22 cellular contexts compared by ENCODE assay signal in the genomic region with DNA sequence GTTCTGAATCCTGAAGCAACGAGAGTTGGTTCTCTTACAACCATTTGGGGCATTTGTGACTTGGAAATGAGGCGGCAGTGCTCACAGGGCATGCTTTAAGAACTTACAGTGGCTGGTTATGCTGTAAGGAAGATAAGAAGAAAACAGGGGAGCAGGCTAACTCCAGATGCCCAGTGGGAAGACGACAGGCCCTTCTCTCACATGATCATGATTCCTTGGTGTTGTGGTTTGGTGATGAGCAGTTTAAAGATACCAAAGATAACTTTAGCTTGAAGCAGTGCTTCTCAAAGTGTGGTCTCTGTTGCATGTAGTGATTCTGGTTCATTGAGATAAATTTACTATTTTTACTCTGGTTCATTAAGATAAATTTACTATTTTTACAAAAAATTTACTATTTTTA. TPM values are rescaled to one million over a fixed set of nuclear protein-coding genes. Genes with fewer than 3 reads are reported as not detected.
DNase-seq lines count a peak whose midpoint lies in the region; ATAC-seq, FAIRE-seq and TF ChIP-seq lines count a peak whose summit lies in the region.
"Had no signal": no experiment of that assay in that cellular context is flagged by ENCODE, and none has a peak within 500 bp of the region (broad histone marks: within the 10 kb centered on the region; RNA-seq: fewer than 3 reads in every experiment).

No MANE protein-coding gene starts in this region.

- TF ChIP-seq POLR2A in H54 (IDR thresholded peaks at IDR 0.05; ENCODE audit: low read depth, low read length) (no peak), K562 (conservative IDR thresholded peaks at IDR 0.05) (no peak)

- no peak overlapping the region for H3K4me3 Mint-ChIP-seq in CD4-positive, alpha-beta memory T cell

- no peaks in the 10 kb centered on the region for H3K27me3 Mint-ChIP-seq in CD4-positive, alpha-beta memory T cell

- H3K4me1 ChIP-seq in K562 (replicated peaks in 1 of 2; ENCODE audit: control insufficient read depth in 2 of 2, insufficient read depth in 2 of 2, low read length in 2 of 2): peaks cover 2 to 18% of the 10 kb centered on the region in 2 experiments; a peak in 3 of 5 replicates
- peaks cover 21% of the 10 kb centered on the region for H3K4me1 ChIP-seq in osteoblast (ENCODE audit: insufficient read depth, low read length)
- peaks cover 19% of the 10 kb centered on the region for H3K4me1 ChIP-seq in CD4-positive, alpha-beta memory T cell (ENCODE audit: insufficient read depth, low read length)

- no peak overlapping the region for H3K27ac Mint-ChIP-seq in CD4-positive, alpha-beta memory T cell
- H3K27ac Mint-ChIP-seq: IgD-negative memory B cell had no signal

- H4K20me1 ChIP-seq in K562 (replicated peaks; ENCODE audit: control insufficient read depth, insufficient read depth, low read length) (no peaks in the 10 kb centered on the region), osteoblast (ENCODE audit: insufficient read depth, low read length) (peaks cover 2% of the 10 kb centered on the region)

- H3K4me3 ChIP-seq in AG10803 (ENCODE audit: low read length) (no peak overlapping the region), K562 (no peak overlapping the region), osteoblast (ENCODE audit: insufficient read depth, low read length) (no peak overlapping the region)
- H3K4me3 ChIP-seq in CD4-positive, alpha-beta memory T cell (ENCODE audit: low read length in 2 of 2): no peak overlapping the region
- H3K4me3 ChIP-seq: HAP-1, MG63 had no signal

- POLR2A ChIA-PET in K562 (lab: Yijun Ruan, JAX): no interaction called here
- POLR2A ChIA-PET in CD4-positive, alpha-beta memory T cell (lab: Charles Lee; ENCODE audit: partially characterized antibody): no interaction called here

- H2AFZ ChIP-seq in K562 (ENCODE audit: low read depth, low read length) (no peak overlapping the region), osteoblast (ENCODE audit: low read length) (peak overlapping the region; percentile 16)

- no peak for TF ChIP-seq EP300 in K562 (IDR thresholded peaks at IDR 0.05; ENCODE audit: low read length)

- H3K27me3 ChIP-seq in K562 (ENCODE audit: control insufficient read depth in 2 of 2, insufficient read depth in 2 of 2, low read length in 2 of 2) (peaks cover 2 to 14% of the 10 kb centered on the region in 2 experiments; a peak in 2 of 5 replicates), osteoblast (ENCODE audit: insufficient read depth, low read length) (no peaks in the 10 kb centered on the region)
- H3K27me3 ChIP-seq in CD4-positive, alpha-beta memory T cell (ENCODE audit: insufficient read depth, low read length): no peaks in the 10 kb centered on the region
- H3K27me3 ChIP-seq: MG63 had no signal

- DNase-seq in AG10803 (ENCODE audit: low read depth) (peak; percentile 12), H54 (ENCODE audit: insufficient read length, low spot score) (no peak), K562 (ENCODE audit: extremely low read depth in 1 of 4, low spot score in 3 of 4) (no peak), osteoblast (ENCODE audit: insufficient read length, low spot score, missing footprints) (peak; percentile 71), glomerular visceral epithelial cell (ENCODE audit: extremely low spot score) (no peak), midbrain (lab: John Stamatoyannopoulos, UW) (no peak)
- DNase-seq in CD4-positive, alpha-beta memory T cell: no peak
- DNase-seq: C1 segment of cervical spinal cord, DMS79, Kasumi-1, MG63, NCI-H1048, NCI-H1436 treated with DMSO at 0.1 percent for 48 hours, NCI-H2081, NCI-H510A, NCI-H748 treated with DMSO at 0.1 percent for 48 hours, RPMI8226, SIG-M5 had no signal

- H3K36me3 ChIP-seq in K562 (ENCODE audit: control insufficient read depth, insufficient read depth, low read length): no peaks in the 10 kb centered on the region
- no peaks in the 10 kb centered on the region for H3K36me3 ChIP-seq in osteoblast (ENCODE audit: insufficient read depth, low read length)
- no peaks in the 10 kb centered on the region for H3K36me3 ChIP-seq in CD4-positive, alpha-beta memory T cell (ENCODE audit: insufficient read depth, low read length)
- H3K36me3 ChIP-seq: MG63 had no signal

- no peaks in the 10 kb centered on the region for H3K9me1 ChIP-seq in K562 (ENCODE audit: control insufficient read depth, insufficient read depth, low read length)

- no peak for TF ChIP-seq RAD21 in K562 (CRISPR knock-in tag; conservative IDR thresholded peaks at IDR 0.05 in 1 of 2, IDR thresholded peaks at IDR 0.05 in 1 of 2)

- no peak overlapping the region for H3K9ac ChIP-seq in K562 (ENCODE audit: insufficient read depth in 1 of 2, low read depth in 2 of 2, low read length in 2 of 2)

- no peaks in the 10 kb centered on the region for H3K9me3 ChIP-seq in K562 (replicated peaks; ENCODE audit: control insufficient read depth, insufficient read depth, low read depth, low read length)
- H3K9me3 ChIP-seq in osteoblast (ENCODE audit: low read depth, low read length): no peaks in the 10 kb centered on the region
- no peaks in the 10 kb centered on the region for H3K9me3 ChIP-seq in CD4-positive, alpha-beta memory T cell (ENCODE audit: control insufficient read depth in 1 of 2, low read length in 2 of 2)
- H3K9me3 ChIP-seq: HAP-1, MG63 had no signal

- 7% methylated on average over 3 of the region's 3 CpGs for WGBS in K562 (ENCODE audit: insufficient coverage, low coverage, missing lambda C conversion rate)

- in situ Hi-C loops in K562 (cut with MboI): loop anchor here (25.0 kb wide), 1 partner anchor 215 kb away; a partner anchor contains a TSS

- peaks cover 9 to 21% (median 12%) of the 10 kb centered on the region in 4 donors for H3K4me1 Mint-ChIP-seq in CD4-positive, alpha-beta memory T cell

- CTCF ChIA-PET in K562 (lab: Yijun Ruan, JAX; ENCODE audit: low intra/inter-chr PET ratio): no interaction called here
- CTCF ChIA-PET in CD4-positive, alpha-beta memory T cell (lab: Charles Lee; ENCODE audit: partially characterized antibody): no interaction called here

- H3K36me3 Mint-ChIP-seq in CD4-positive, alpha-beta memory T cell: peaks cover 0 to 6% of the 10 kb centered on the region in 2 donors
- H3K36me3 Mint-ChIP-seq: IgD-negative memory B cell had no signal

- H3K4me2 ChIP-seq in K562 (ENCODE audit: insufficient read depth, low read length) (no peak overlapping the region), osteoblast (ENCODE audit: insufficient read depth, low read length) (no peak overlapping the region)

- TF ChIP-seq CTCF in AG10803 (conservative IDR thresholded peaks at IDR 0.05; ENCODE audit: low read length) (no peak), K562 (IDR thresholded peaks at IDR 0.05 in 2 of 3, conservative IDR thresholded peaks at IDR 0.05 in 1 of 3; ENCODE audit: insufficient read depth in 2 of 3, low read depth in 1 of 3, low read length in 3 of 3) (no peak), osteoblast (IDR thresholded peaks at IDR 0.05; ENCODE audit: extremely low read depth, low read depth, low read length) (no peak)

- H3K9me3 Mint-ChIP-seq in CD4-positive, alpha-beta memory T cell: no peaks in the 10 kb centered on the region
- H3K9me3 Mint-ChIP-seq: IgD-negative memory B cell had no signal

- intact Hi-C loops in K562 (cut with micrococcal nuclease): loop anchor here (10.0 kb wide), 2 partner anchors 123 to 657 kb away; no protein-coding TSS in a partner anchor
- intact Hi-C loops in CD4-positive, alpha-beta memory T cell (cut with micrococcal nuclease): no loop called here

- H3K79me2 ChIP-seq in K562 (ENCODE audit: control insufficient read depth, insufficient read depth, low read length): no peaks in the 10 kb centered on the region; the same call in 2 of the 3 replicates
- peaks cover 20% of the 10 kb centered on the region for H3K79me2 ChIP-seq in osteoblast (ENCODE audit: insufficient read depth, low read length)

- ATAC-seq in K562: no peak
- ATAC-seq: SK-N-SH treated with all-trans-retinoic acid at 6 μM for 48 hours had no signal

- H3K27ac ChIP-seq in K562 (ENCODE audit: extremely low read depth, low read depth, low read length): no peak overlapping the region
- H3K27ac ChIP-seq in osteoblast (ENCODE audit: low read depth, low read length): no peak overlapping the region
- H3K27ac ChIP-seq in CD4-positive, alpha-beta memory T cell (ENCODE audit: low read depth, low read length): no peak overlapping the region

- peak; percentile 57 for FAIRE-seq in H54 (lab: Jason Lieb, UNC)
- FAIRE-seq in K562 (lab: Jason Lieb, UNC): no peak
- FAIRE-seq: HTR-8/SVneo had no signal

- BruUV-seq in K562 (replicated peaks; lab: Mats Ljungman, UMichigan): no TSS peak

RNA-seq across cellular contexts. Expression of a gene that starts 2.6 kb away (rescaled TPM):
- total RNA-seq in K562 (2011; cell fraction: chromatin; rRNA removed; ENCODE audit: low replicate concordance): 0.81 and 2.5 TPM in 2 replicates
- total RNA-seq in K562 (2011; cell fraction: nucleolus; rRNA removed): 0.66 and 0.83 TPM in 2 replicates
- total RNA-seq in K562 (2011; cell fraction: nucleoplasm; rRNA removed): 1.8 and 2.4 TPM in 2 replicates
- total RNA-seq in K562 (2014; rRNA removed): 1.9 and 2.0 TPM in 2 replicates
- total RNA-seq in K562 (2014; rRNA removed; fragmentation: Illumina TruSeq; extraction: Trizol): 1.8 and 2.0 TPM in 2 replicates
- total RNA-seq in K562 (2015; rRNA removed; fragmentation: Illumina TruSeq; extraction: Trizol): 1.3 and 1.9 TPM in 2 replicates
- total RNA-seq in K562 (2021): 1.9 and 2.1 TPM in 2 replicates
- 1.4 and 2.2 TPM in 2 replicates for polyA plus RNA-seq in K562 (2011; rRNA removed)
- polyA plus RNA-seq in K562 (2011; cell fraction: cytosol; rRNA removed): 0.42 and 1.8 TPM in 2 replicates
- 0.85 and 1.7 TPM in 2 replicates for polyA plus RNA-seq in K562 (2011; cell fraction: nucleus; rRNA removed)
- 3.0 and 3.6 TPM in 2 replicates for polyA plus RNA-seq in K562 (2012)
- polyA plus RNA-seq in K562 (2014; fragmentation: Illumina TruSeq; extraction: Trizol): 1.1 and 2.0 TPM in 2 replicates
- polyA plus RNA-seq in K562 (2014; fragmentation: Nextera tagmentation; extraction: Ambion mirVana): under 1 TPM; 0.38 to 0.52 TPM
- 2.4 and 3.4 TPM in 2 replicates for polyA plus RNA-seq in K562 (2014; rRNA removed)
- polyA minus RNA-seq in K562 (2011; rRNA and poly(A)+ RNA removed): 0.70 and 1.3 TPM in 2 replicates
- polyA minus RNA-seq in K562 (2011; cell fraction: cytosol; rRNA and poly(A)+ RNA removed): 0.29 and 0.73 TPM in 2 replicates
- polyA minus RNA-seq in K562 (2011; cell fraction: nucleus; rRNA and poly(A)+ RNA removed): 0.13 and 0.56 TPM in 2 replicates
- 12.7 and 14.1 TPM in 2 replicates for total RNA-seq in osteoblast
- total RNA-seq in CD4-positive, alpha-beta memory T cell: 10 to 100 TPM; 35.5 to 36.6 TPM
- polyA plus RNA-seq in CD4-positive, alpha-beta memory T cell: 10 to 100 TPM; 18.6 to 31.1 TPM

RNA-seq across cellular contexts. Expression of a gene that starts 29.2 kb away (rescaled TPM):
- total RNA-seq in K562 (2011; cell fraction: chromatin; rRNA removed; ENCODE audit: low replicate concordance): 5.9 and 11.7 TPM in 2 replicates
- 5.3 and 6.2 TPM in 2 replicates for total RNA-seq in K562 (2011; cell fraction: nucleolus; rRNA removed)
- 7.2 and 10.0 TPM in 2 replicates for total RNA-seq in K562 (2011; cell fraction: nucleoplasm; rRNA removed)
- 12.4 and 13.2 TPM in 2 replicates for total RNA-seq in K562 (2014; rRNA removed)
- 11.8 and 13.2 TPM in 2 replicates for total RNA-seq in K562 (2014; rRNA removed; fragmentation: Illumina TruSeq; extraction: Trizol)
- 12.6 and 14.4 TPM in 2 replicates for total RNA-seq in K562 (2015; rRNA removed; fragmentation: Illumina TruSeq; extraction: Trizol)
- total RNA-seq in K562 (2021): 13.1 and 13.2 TPM in 2 replicates
- polyA plus RNA-seq in K562 (2011; rRNA removed): 7.3 and 9.1 TPM in 2 replicates
- polyA plus RNA-seq in K562 (2011; cell fraction: cytosol; rRNA removed): 3.0 and 3.3 TPM in 2 replicates
- 6.6 and 7.8 TPM in 2 replicates for polyA plus RNA-seq in K562 (2011; cell fraction: nucleus; rRNA removed)
- polyA plus RNA-seq in K562 (2012): 6.5 and 7.2 TPM in 2 replicates
- polyA plus RNA-seq in K562 (2014; fragmentation: Illumina TruSeq; extraction: Trizol): 9.4 and 10.0 TPM in 2 replicates
- polyA plus RNA-seq in K562 (2014; fragmentation: Nextera tagmentation; extraction: Ambion mirVana): 1 to 10 TPM; 2.7 TPM
- polyA plus RNA-seq in K562 (2014; rRNA removed): 9.9 and 10.8 TPM in 2 replicates
- 5.4 and 6.1 TPM in 2 replicates for polyA minus RNA-seq in K562 (2011; rRNA and poly(A)+ RNA removed)
- 3.6 TPM in 2 replicates for polyA minus RNA-seq in K562 (2011; cell fraction: cytosol; rRNA and poly(A)+ RNA removed)
- polyA minus RNA-seq in K562 (2011; cell fraction: nucleus; rRNA and poly(A)+ RNA removed): 6.5 and 6.6 TPM in 2 replicates
- total RNA-seq in osteoblast: 1.4 and 2.1 TPM in 2 replicates
- total RNA-seq in CD4-positive, alpha-beta memory T cell: 1 to 10 TPM; 5.1 to 5.4 TPM
- polyA plus RNA-seq in CD4-positive, alpha-beta memory T cell: 1 to 10 TPM in 1 of 2 donors, under 1 TPM in 1; 0.39 to 1.7 TPM

Comparison
In these comparisons a context has a peak if more than half of its experiments do, and no peak if none do; other contexts are left out.
1. DNase-seq: peak in AG10803 (single experiment) and osteoblast (single experiment); none in H54 (single experiment), K562 (0 of 4), CD4-positive, alpha-beta memory T cell (0 of 5), glomerular visceral epithelial cell (single experiment) and midbrain (single experiment).